8 cellular contexts compared by ENCODE assay signal in genomic region chr7:104064969-104065387, GRCh38.
"Had no signal": no experiment of that assay in that cellular context is flagged by ENCODE, and none has a peak within 500 bp of the region (broad histone marks: within the 10 kb centered on the region; RNA-seq: fewer than 3 reads in every experiment).

No MANE protein-coding gene starts in this region.

- H3K4me3 ChIP-seq: GM12878 had no signal

- ATAC-seq: GM12878 had no signal

- FAIRE-seq: G401.6, GM12878, GM12891, GM12892, GM18507, GM19239 had no signal

- DNase-seq: GDM1, GF-D8 had no signal
